Comparison of ENCODE assay signal across 21 cellular contexts in the genomic region with DNA sequence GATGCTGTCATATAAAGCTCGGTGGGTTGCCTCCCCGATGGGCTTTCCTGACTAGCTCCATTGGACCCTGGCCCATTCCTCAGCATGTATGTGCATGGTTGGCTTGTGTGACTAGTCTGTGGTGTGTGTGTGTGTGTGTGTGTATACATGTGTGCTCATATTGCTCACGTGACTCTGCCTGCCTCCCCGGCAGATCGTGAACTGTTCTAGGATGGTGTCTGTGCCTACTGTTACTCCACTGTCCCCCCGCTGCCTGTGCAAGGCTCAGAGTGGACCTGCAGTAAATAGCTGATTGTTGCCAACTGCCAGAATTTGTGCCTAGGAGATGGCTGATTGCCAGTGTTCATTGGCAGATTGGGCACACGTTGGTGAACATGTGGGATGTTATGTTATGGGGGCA. TPM values are rescaled to one million over a fixed set of nuclear protein-coding genes. Genes with fewer than 3 reads are reported as not detected.
"Had no signal": no experiment of that assay in that cellular context is flagged by ENCODE, and none has a peak within 500 bp of the region (broad histone marks: within the 10 kb centered on the region; RNA-seq: fewer than 3 reads in every experiment).

No MANE protein-coding gene starts in this region.

- H3K9me3 ChIP-seq: esophagus muscularis mucosa, left lung, right atrium auricular region had no signal

- H3K36me3 Mint-ChIP-seq: naive thymus-derived CD4-positive, alpha-beta T cell; T-cell had no signal

- H3K9me3 Mint-ChIP-seq: naive thymus-derived CD4-positive, alpha-beta T cell; T-cell had no signal

- H3K27ac Mint-ChIP-seq: naive thymus-derived CD4-positive, alpha-beta T cell; T-cell had no signal

- FAIRE-seq: kidney had no signal

- H3K4me3 ChIP-seq: esophagus muscularis mucosa, left lung, right atrium auricular region, skin epidermis had no signal

- H3K4me1 ChIP-seq: esophagus muscularis mucosa, left lung, right atrium auricular region had no signal

- H3K27me3 ChIP-seq: right atrium auricular region had no signal

- H3K4me3 Mint-ChIP-seq: naive thymus-derived CD4-positive, alpha-beta T cell; T-cell had no signal

- H3K27ac ChIP-seq: esophagus muscularis mucosa, left lung, right atrium auricular region, skin epidermis had no signal

- H3K36me3 ChIP-seq: esophagus muscularis mucosa, left lung, right atrium auricular region had no signal

- ATAC-seq: left lung; naive thymus-derived CD4-positive, alpha-beta T cell; stimulated activated naive CD8-positive, alpha-beta T cell treated with anti-CD3 and anti-CD28 coated beads, Interleukin-15, Interleukin-2, amounts not matched to agents 100 U/mL and 50 U/mL, for 24 hours; T-cell had no signal

- DNase-seq: activated CD4-positive, CD25-positive, alpha-beta regulatory T cell treated with anti-CD3 and anti-CD28 coated beads, Interleukin-2, amount 50 U/mL, for 72 hours; activated naive CD4-positive, alpha-beta T cell; aorta; hippocampal formation; kidney; left lung; mammary epithelial cell; naive thymus-derived CD4-positive, alpha-beta T cell; stimulated activated CD4-positive, alpha-beta T cell treated with anti-CD3 and anti-CD28 coated beads, Interleukin-4, amount 100 ng/mL, for 4 hours; stimulated activated CD8-positive, alpha-beta memory T cell treated with anti-CD3 and anti-CD28 coated beads, Interleukin-4, amount 100 ng/mL, for 48 hours; stimulated activated naive CD8-positive, alpha-beta T cell treated with anti-CD3 and anti-CD28 coated beads, Interleukin-15, Interleukin-2, amounts not matched to agents 100 U/mL and 50 U/mL, for 24 hours; T-cell; T-helper 9 cell; trophoblast cell had no signal

- H3K4me1 Mint-ChIP-seq: naive thymus-derived CD4-positive, alpha-beta T cell; T-cell had no signal

RNA-seq across cellular contexts. Expression of gene SLC6A17, which starts 20.4 kb away (rescaled TPM):
- total RNA-seq: naive thymus-derived CD4-positive, alpha-beta T cell; right atrium auricular region; T-cell had no signal

RNA-seq across cellular contexts. Expression of gene UBL4B, which starts 58.5 kb away (rescaled TPM):
- total RNA-seq: activated CD8-positive, alpha-beta memory T cell treated with anti-CD3 and anti-CD28 coated beads for 36 hours; aorta; cardiac septum; esophagus muscularis mucosa; glomerular endothelial cell; kidney; left lung; mammary epithelial cell; mononuclear cell; naive thymus-derived CD4-positive, alpha-beta T cell; right atrium auricular region; T-cell had no signal
